19 cellular contexts compared by ENCODE assay signal in the genomic region with DNA sequence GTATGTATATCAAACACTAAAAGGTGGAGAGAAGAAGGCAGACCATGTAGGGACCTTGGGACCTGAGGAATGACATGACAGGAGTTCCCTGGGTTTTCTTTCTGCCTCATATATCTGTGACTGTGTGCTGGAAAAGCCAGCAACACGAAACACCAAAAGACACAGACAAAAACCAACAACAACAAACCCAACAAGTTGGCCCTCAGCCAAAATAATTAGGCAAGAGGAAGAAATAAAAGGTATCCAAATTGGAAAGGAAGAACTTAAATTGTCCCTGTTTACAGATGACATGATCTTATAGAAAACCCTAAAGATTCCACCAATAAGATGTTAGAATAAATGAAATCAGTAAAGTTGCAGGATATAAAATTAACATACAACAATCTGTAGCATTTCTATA. TPM values are rescaled to one million over a fixed set of nuclear protein-coding genes. Genes with fewer than 3 reads are reported as not detected.
"Had no signal": no experiment of that assay in that cellular context is flagged by ENCODE, and none has a peak within 500 bp of the region (broad histone marks: within the 10 kb centered on the region; RNA-seq: fewer than 3 reads in every experiment).

No MANE protein-coding gene starts in this region.

- ATAC-seq: activated CD4-positive, CD25-positive, alpha-beta regulatory T cell treated with anti-CD3 and anti-CD28 coated beads, Interleukin-2, amount 50 U/mL, for 24 hours had no signal

- H3K36me3 ChIP-seq: sigmoid colon, tibial artery had no signal

- DNase-seq: activated CD4-positive, alpha-beta T cell treated with anti-CD3 and anti-CD28 coated beads, Interleukin-2, amount 50 U/mL, for 1 hour; activated naive CD4-positive, alpha-beta T cell treated with anti-CD3 and anti-CD28 coated beads, Interleukin-2, amount 50 U/mL, for 16 hours; activated T-cell treated with anti-CD3 and anti-CD28 coated beads for 4 hours; left ventricle myocardium superior; mesendoderm; sigmoid colon; stimulated activated CD4-positive, alpha-beta T cell treated with anti-CD3 and anti-CD28 coated beads, Interleukin-1b, Interleukin-23, amount 100 ng/mL, for 48 hours; SW 1271; T-helper 9 cell; tibial artery had no signal

- H3K27ac Mint-ChIP-seq: activated T-helper 2 cell treated with anti-CD3 and anti-CD28 coated beads, Interferon-gamma antibody, Interleukin-2, Interleukin-4, amounts not matched to agents 10 μg/mL and 5 μg/mL and 100 μg/mL, durations not matched to agents 14 hours and 24 hours and 36 hours had no signal

- H3K4me1 ChIP-seq: sigmoid colon, tibial artery had no signal

- H3K9me3 Mint-ChIP-seq: activated T-helper 2 cell treated with anti-CD3 and anti-CD28 coated beads, Interferon-gamma antibody, Interleukin-2, Interleukin-4, amounts not matched to agents 10 μg/mL and 5 μg/mL and 100 μg/mL, durations not matched to agents 14 hours and 24 hours and 36 hours had no signal

- H3K4me3 ChIP-seq: dorsolateral prefrontal cortex, sigmoid colon, tibial artery had no signal

- H3K27ac ChIP-seq: dorsolateral prefrontal cortex, tibial artery had no signal

- H3K27me3 ChIP-seq: dorsolateral prefrontal cortex, sigmoid colon had no signal

RNA-seq across cellular contexts. Expression of a gene that starts 21.7 kb away (rescaled TPM):
- total RNA-seq: astrocyte, myocyte had no signal
- polyA plus RNA-seq: neural cell had no signal

RNA-seq across cellular contexts. Expression of a gene that starts 44.2 kb away (rescaled TPM):
- total RNA-seq: activated T-helper 2 cell treated with anti-CD3 and anti-CD28 coated beads, Interferon-gamma antibody, Interleukin-2, Interleukin-4, amounts not matched to agents 10 μg/mL and 5 μg/mL and 100 μg/mL, durations not matched to agents 14 hours and 24 hours and 36 hours; astrocyte; dorsolateral prefrontal cortex; esophagus mucosa; left ventricle myocardium superior; myocyte; omental fat pad; sigmoid colon had no signal
- polyA plus RNA-seq: adipose tissue, neural cell, sigmoid colon had no signal
